Comparison of ENCODE assay signal across 36 cellular contexts in genomic region chr5:153504726-153505125, GRCh38. TPM values are rescaled to one million over a fixed set of nuclear protein-coding genes. Genes with fewer than 3 reads are reported as not detected.
DNase-seq lines count a peak whose midpoint lies in the region; FAIRE-seq lines count a peak whose summit lies in the region.
"Had no signal": no experiment of that assay in that cellular context is flagged by ENCODE, and none has a peak within 500 bp of the region (broad histone marks: within the 10 kb centered on the region; RNA-seq: fewer than 3 reads in every experiment).

No MANE protein-coding gene starts in this region.

- peaks cover 0 to 24% of the 10 kb centered on the region in 2 donors for H3K36me3 ChIP-seq in neuronal stem cell (replicated peaks in 1 of 2; ENCODE audit: control insufficient read depth in 2 of 2, insufficient read depth in 2 of 2, low read length in 2 of 2)
- H3K36me3 ChIP-seq: BLaER1, breast epithelium, colonic mucosa, gastroesophageal sphincter, left ventricle myocardium inferior, upper lobe of left lung had no signal

- H2BK12ac ChIP-seq in neuronal stem cell (ENCODE audit: low read length), result no peak overlapping the region

- H3K18ac ChIP-seq in neuronal stem cell (ENCODE audit: low read length), result no peak overlapping the region

- no peak overlapping the region for H3K27ac ChIP-seq in neuronal stem cell (replicated peaks; ENCODE audit: low read length)
- H3K27ac ChIP-seq: BLaER1, breast epithelium, colonic mucosa, gastroesophageal sphincter, HL-60, left ventricle myocardium inferior, upper lobe of left lung had no signal

- no peak overlapping the region for H3K9ac ChIP-seq in neuronal stem cell (ENCODE audit: low read depth, low read length, poor library complexity)
- H3K9ac ChIP-seq: BLaER1 had no signal

- no peak overlapping the region for H4K8ac ChIP-seq in neuronal stem cell (ENCODE audit: low read depth, low read length)

- H3K4ac ChIP-seq in neuronal stem cell (ENCODE audit: low read length), result no peak overlapping the region

- H2BK15ac ChIP-seq in neuronal stem cell (ENCODE audit: low read length), result no peak overlapping the region

- no peak overlapping the region for H4K91ac ChIP-seq in neuronal stem cell (ENCODE audit: low read depth, low read length, poor library complexity)

- no peak overlapping the region for H3K14ac ChIP-seq in neuronal stem cell (ENCODE audit: low read length)

- H3K4me2 ChIP-seq in neuronal stem cell (ENCODE audit: insufficient read depth, low read length, poor library complexity, severe bottlenecking), result no peak overlapping the region
- H3K4me2 ChIP-seq: BLaER1 had no signal

- peak; percentile 17 for DNase-seq in NCI-H345 (lab: John Stamatoyannopoulos, UW)
- DNase-seq in NCI-H345 treated with DMSO at 0.1 percent for 48 hours (lab: John Stamatoyannopoulos, UW; ENCODE audit: unreplicated experiment), result no peak
- peak; percentile 41 for DNase-seq in NCI-H2196 (lab: John Stamatoyannopoulos, UW; ENCODE audit: unreplicated experiment)
- DNase-seq in NCI-H82 treated with DMSO at 0.1 percent for 48 hours (lab: John Stamatoyannopoulos, UW; ENCODE audit: unreplicated experiment), result peak; percentile 48
- DNase-seq in foreskin melanocyte, result no peak
- DNase-seq in frontal cortex (ENCODE audit: low spot score in 2 of 2), result no peak
- no peak for DNase-seq in neuronal stem cell (ENCODE audit: low spot score)
- DNase-seq in epidermal melanocyte (ENCODE audit: insufficient read length, low spot score), result no peak
- DNase-seq: ACHN; activated CD4-positive, alpha-beta T cell treated with anti-CD3 and anti-CD28 coated beads, Interleukin-2, amount 10 ng/mL, durations not matched to agents 24 days and 14 days; activated naive CD4-positive, alpha-beta T cell treated with anti-CD3 and anti-CD28 coated beads, Interleukin-2, amount 10 ng/mL, durations not matched to agents 7 days and 5 days; activated T-cell treated with anti-CD3 and anti-CD28 coated beads, Interleukin-2, amount 50 U/mL, for 48 hours; amygdala; Caco-2; colonic mucosa; effector memory CD4-positive, alpha-beta T cell; HCEC 1CT; hypothalamus; Kasumi-1; left ventricle myocardium inferior; naive thymus-derived CD4-positive, alpha-beta T cell; NCI-H1048; NCI-H526; occipital lobe; small intestine; stimulated activated CD4-positive, alpha-beta T cell treated with anti-CD3 and anti-CD28 coated beads, Interleukin-1b, Interleukin-23, amount 100 ng/mL, for 48 hours; upper lobe of left lung had no signal

- H3K27me3 ChIP-seq in neuronal stem cell (ENCODE audit: control insufficient read depth in 3 of 3, insufficient read depth in 3 of 3, low read depth in 1 of 3, low read length in 3 of 3), result no peaks in the 10 kb centered on the region
- H3K27me3 ChIP-seq: BLaER1, breast epithelium, colonic mucosa, gastroesophageal sphincter, upper lobe of left lung had no signal

- no peak overlapping the region for H2AK5ac ChIP-seq in neuronal stem cell (ENCODE audit: low read depth, low read length)

- no CpG with 5 or more reads among the region's 3 CpGs for WGBS in neuronal stem cell (ENCODE audit: extremely low coverage in 2 of 2, insufficient read length in 2 of 2, insufficient replicate concordance in 1 of 2), 2 donors

- no peak overlapping the region for H2BK120ac ChIP-seq in neuronal stem cell (ENCODE audit: low read depth, low read length)

- H3K4me1 ChIP-seq in neuronal stem cell (ENCODE audit: control insufficient read depth in 2 of 2, insufficient read depth in 1 of 2, low read depth in 1 of 2, low read length in 2 of 2), result no peaks in the 10 kb centered on the region
- H3K4me1 ChIP-seq: breast epithelium, Caco-2, colonic mucosa, gastroesophageal sphincter, upper lobe of left lung had no signal

- H3K9me3 ChIP-seq in neuronal stem cell (replicated peaks in 1 of 2; ENCODE audit: control insufficient read depth in 2 of 2, insufficient read depth in 1 of 2, low read depth in 1 of 2, low read length in 2 of 2), result peaks cover 0 to 20% of the 10 kb centered on the region in 2 donors
- H3K9me3 ChIP-seq: BLaER1, breast epithelium, Caco-2, colonic mucosa, gastroesophageal sphincter, upper lobe of left lung had no signal

- no peak for FAIRE-seq in frontal cortex (lab: Jason Lieb, UNC)
- FAIRE-seq: HepG2, small intestine had no signal

- H2BK5ac ChIP-seq in neuronal stem cell (ENCODE audit: low read length), result no peak overlapping the region

- no peak overlapping the region for H3K4me3 ChIP-seq in neuronal stem cell (ENCODE audit: low read length in 2 of 2)
- H3K4me3 ChIP-seq: BLaER1, breast epithelium, colonic mucosa, gastroesophageal sphincter, left ventricle myocardium inferior, upper lobe of left lung had no signal

- no peaks in the 10 kb centered on the region for H3K79me1 ChIP-seq in neuronal stem cell (ENCODE audit: low read depth, low read length)

- no peak overlapping the region for H2AFZ ChIP-seq in neuronal stem cell (ENCODE audit: low read length)

- H3K23ac ChIP-seq in neuronal stem cell (ENCODE audit: low read depth, low read length, poor library complexity), result no peak overlapping the region

RNA-seq across cellular contexts. Expression of gene GRIA1, which starts 14.3 kb away (rescaled TPM):
- 207 TPM for total RNA-seq in frontal cortex
- 7.8 TPM for polyA plus RNA-seq in neuronal stem cell (2013, experiment 1 of 2)
- polyA plus RNA-seq in neuronal stem cell (2013, experiment 2 of 2), result 8.5 TPM
- total RNA-seq: activated CD4-positive, alpha-beta T cell treated with anti-CD3 and anti-CD28 coated beads, Interleukin-2, amount 10 ng/mL, durations not matched to agents 24 days and 14 days; Caco-2; esophagus mucosa; HepG2; naive thymus-derived CD4-positive, alpha-beta T cell; OCI-LY7; renal cortical epithelial cell; T-helper 2 cell treated with Interferon-gamma antibody and Interleukin-4, amounts not matched to agents 100 ng/mL and 5 ng/mL, for 36 hours had no signal
- polyA plus RNA-seq: HepG2; naive thymus-derived CD4-positive, alpha-beta T cell had no signal

Comparison
In these comparisons a context has a peak if more than half of its experiments do, and no peak if none do; other contexts are left out.
1. DNase-seq: peak in NCI-H345 (single experiment), NCI-H2196 (single experiment) and NCI-H82 treated with DMSO at 0.1 percent for 48 hours (single experiment); none in NCI-H345 treated with DMSO at 0.1 percent for 48 hours (single experiment), foreskin melanocyte (single experiment), frontal cortex (0 of 2), neuronal stem cell (single experiment) and epidermal melanocyte (single experiment).